8 cellular contexts compared by ENCODE assay signal in genomic region chr1:206608108-206608698, GRCh38. TPM values are rescaled to one million over a fixed set of nuclear protein-coding genes. Genes with fewer than 3 reads are reported as not detected.
DNase-seq lines count a peak whose midpoint lies in the region; ATAC-seq, FAIRE-seq and TF ChIP-seq lines count a peak whose summit lies in the region.

No MANE protein-coding gene starts in this region.

- H3K79me1 ChIP-seq in mesenchymal stem cell (replicated peaks; ENCODE audit: low read length, poor library complexity, severe bottlenecking) = peaks cover 17% of the 10 kb centered on the region

- H3K4me2 ChIP-seq in GM12878 (ENCODE audit: control insufficient read depth, insufficient read depth) (peak overlapping the region; percentile 74), mesenchymal stem cell (ENCODE audit: low read length, poor library complexity, severe bottlenecking) (no peak overlapping the region)

- in situ Hi-C loops in KBM-7 (cut with MboI; ENCODE audit: low pct_unique_long_range_greater_than_20kb, low sequenced_read_pairs) = no loop called here
- in situ Hi-C loops in GM12878 (cut with MboI) = no loop called here

- no peaks in the 10 kb centered on the region for H3K27me3 Mint-ChIP-seq in T-helper 1 cell treated with Interleukin-12 subunit alpha and Interleukin-12 subunit beta and Interleukin-4 antibody, amounts not matched to agents 30 μg/mL and 1 μg/mL, for 36 hours (ENCODE audit: low read depth)

- no peak overlapping the region for H2BK15ac ChIP-seq in mesenchymal stem cell (ENCODE audit: low read depth, poor library complexity, severe bottlenecking)

- POLR2A ChIA-PET in GM12878 (lab: Charles Lee) = interaction anchor here (0.6 to 2.4 kb wide), 5 partner anchors 23 to 311 kb away, joined by 3 to 16 read pairs (median 3); partner anchors contain the start of gene DYRK3

- H4K91ac ChIP-seq in mesenchymal stem cell (ENCODE audit: low read length) = no peak overlapping the region

- H3K4me1 ChIP-seq in GM12878 (ENCODE audit: control insufficient read depth, insufficient read depth, low read length) (peaks cover 31% of the 10 kb centered on the region), mesenchymal stem cell (ENCODE audit: control insufficient read depth, insufficient read depth, low read depth, low read length) (peaks cover 6% of the 10 kb centered on the region), thoracic aorta (ENCODE audit: control insufficient read depth in 1 of 2, low read depth in 2 of 2) (peaks cover 5 to 11% of the 10 kb centered on the region in 2 donors)

- H3K9me3 ChIP-seq in GM12878 (replicated peaks; ENCODE audit: control insufficient read depth, insufficient read depth, low read length) (no peaks in the 10 kb centered on the region), mesenchymal stem cell (ENCODE audit: control insufficient read depth, low read length) (no peaks in the 10 kb centered on the region), thoracic aorta (no peaks in the 10 kb centered on the region)

- no peak for FAIRE-seq in D721Med (lab: Jason Lieb, UNC)
- peak; percentile 49 for FAIRE-seq in GM12878 (lab: Jason Lieb, UNC)

- H3K23ac ChIP-seq in mesenchymal stem cell (ENCODE audit: low read length in 2 of 2) = no peak overlapping the region

- H3K9ac ChIP-seq in GM12878 (ENCODE audit: control insufficient read depth, insufficient read depth, low read length) = no peak overlapping the region
- no peak overlapping the region for H3K9ac ChIP-seq in mesenchymal stem cell (ENCODE audit: low read length)

- H3K36me3 ChIP-seq in GM12878 (ENCODE audit: control insufficient read depth in 2 of 2, insufficient read depth in 2 of 2, low read length in 1 of 2) = peaks cover 0 to 15% of the 10 kb centered on the region in 2 experiments; a peak in 3 of 4 replicates
- H3K36me3 ChIP-seq in mesenchymal stem cell (ENCODE audit: control insufficient read depth in 1 of 2, insufficient read depth in 2 of 2, low read depth in 1 of 2, low read length in 2 of 2) = peaks cover 11 to 63% of the 10 kb centered on the region in 2 experiments
- H3K36me3 ChIP-seq in thoracic aorta = peaks cover 24% of the 10 kb centered on the region

- TF ChIP-seq CTCF in D721Med (IDR thresholded peaks at IDR 0.05; ENCODE audit: insufficient read depth, missing control alignments) (peak; percentile 89), GM12878 (IDR thresholded peaks at IDR 0.05 in 2 of 3, conservative IDR thresholded peaks at IDR 0.05 in 1 of 3; ENCODE audit: control insufficient read depth in 2 of 3, extremely low read depth in 1 of 3, insufficient read depth in 1 of 3, low read depth in 3 of 3, low read length in 3 of 3) (peak; percentile 83 to 91 (median 83)), thoracic aorta (IDR thresholded peaks at IDR 0.05) (peak; percentile 59)

- peak overlapping the region; percentile 61; the same call in 1 of the 2 replicates for H3K4me3 ChIP-seq in GM12878
- H3K4me3 ChIP-seq in mesenchymal stem cell (ENCODE audit: insufficient read depth in 1 of 2, low read depth in 1 of 2, low read length in 2 of 2) = no peak overlapping the region
- no peak overlapping the region for H3K4me3 ChIP-seq in thoracic aorta

- H3K27ac ChIP-seq in GM12878 (ENCODE audit: control insufficient read depth, insufficient read depth) = peak overlapping the region; percentile 89
- no peak overlapping the region for H3K27ac ChIP-seq in mesenchymal stem cell (ENCODE audit: low read length, poor library complexity, severe bottlenecking)
- no peak overlapping the region for H3K27ac ChIP-seq in thoracic aorta

- intact Hi-C loops in GM12878 (cut with micrococcal nuclease; ENCODE audit: unreplicated experiment) = loop anchor here (1.0 to 10.0 kb wide), 5 partner anchors 51 to 197 kb away; no protein-coding TSS in a partner anchor

- no peak overlapping the region for H3K14ac ChIP-seq in mesenchymal stem cell (ENCODE audit: low read length in 2 of 2)

- peak overlapping the region; percentile 13 for H3K4me3 Mint-ChIP-seq in T-helper 1 cell treated with Interleukin-12 subunit alpha and Interleukin-12 subunit beta and Interleukin-4 antibody, amounts not matched to agents 30 μg/mL and 1 μg/mL, for 36 hours

- H4K20me1 ChIP-seq in GM12878 (ENCODE audit: control insufficient read depth, insufficient read depth) = no peaks in the 10 kb centered on the region

- no peak overlapping the region for H2BK120ac ChIP-seq in mesenchymal stem cell (ENCODE audit: low read depth, low read length)

- no peak overlapping the region for H2BK5ac ChIP-seq in mesenchymal stem cell (ENCODE audit: low read depth, low read length, poor library complexity, severe bottlenecking)

- CTCF ChIA-PET in GM12878 (lab: Yijun Ruan, JAX) = interaction anchor here (0.7 to 11.3 kb wide), 36 partner anchors 8 to 571 kb away, joined by 3 to 197 read pairs (median 8); partner anchors contain the start of genes DYRK3 and IKBKE

- no peak overlapping the region for H3K18ac ChIP-seq in mesenchymal stem cell (ENCODE audit: low read depth in 1 of 2, low read length in 2 of 2)

- TF ChIP-seq EP300 in GM12878 (IDR thresholded peaks at IDR 0.05; ENCODE audit: borderline replicate concordance in 1 of 2, control insufficient read depth in 1 of 2, low read depth in 2 of 2, low read length in 2 of 2) = no peak

- H3K36me3 Mint-ChIP-seq in T-helper 1 cell treated with Interleukin-12 subunit alpha and Interleukin-12 subunit beta and Interleukin-4 antibody, amounts not matched to agents 30 μg/mL and 1 μg/mL, for 36 hours (ENCODE audit: low read depth) = peaks cover 25% of the 10 kb centered on the region

- no peaks in the 10 kb centered on the region for H3K27me3 ChIP-seq in GM12878 (replicated peaks in 1 of 2; ENCODE audit: control insufficient read depth in 2 of 2, insufficient read depth in 2 of 2, low read length in 1 of 2)
- H3K27me3 ChIP-seq in mesenchymal stem cell (ENCODE audit: control insufficient read depth in 1 of 2, insufficient read depth in 1 of 2, low read length in 2 of 2) = no peaks in the 10 kb centered on the region
- no peaks in the 10 kb centered on the region for H3K27me3 ChIP-seq in thoracic aorta (replicated peaks; ENCODE audit: insufficient read depth)

- no peak for TF ChIP-seq POLR2A in GM12878 (IDR thresholded peaks at IDR 0.05; ENCODE audit: low read depth, low read length)

- DNase-seq in D721Med (ENCODE audit: insufficient read length, low spot score) (no peak), KBM-7 (peak; percentile 67), GM12878 (ENCODE audit: low read depth, low spot score) (no peak), mesenchymal stem cell (peak; percentile 44), thoracic aorta (ENCODE audit: low spot score) (no peak), occipital lobe (lab: John Stamatoyannopoulos, UW) (no peak)

- no peak overlapping the region for H4K8ac ChIP-seq in mesenchymal stem cell (ENCODE audit: low read length)

- H3K9me3 Mint-ChIP-seq in T-helper 1 cell treated with Interleukin-12 subunit alpha and Interleukin-12 subunit beta and Interleukin-4 antibody, amounts not matched to agents 30 μg/mL and 1 μg/mL, for 36 hours = no peaks in the 10 kb centered on the region

- peak; percentile 37 for ATAC-seq in GM12878
- no peak for ATAC-seq in thoracic aorta (ENCODE audit: insufficient number of reproducible peaks, low FRiP score, low read depth)
- no peak for ATAC-seq in HG03565 (IDR thresholded peaks at IDR 0.05; ENCODE audit: unreplicated experiment)

- peaks cover 41% of the 10 kb centered on the region for H3K4me1 Mint-ChIP-seq in T-helper 1 cell treated with Interleukin-12 subunit alpha and Interleukin-12 subunit beta and Interleukin-4 antibody, amounts not matched to agents 30 μg/mL and 1 μg/mL, for 36 hours (ENCODE audit: low read depth)

- H2AFZ ChIP-seq in GM12878 (ENCODE audit: control insufficient read depth, low read depth, low read length) (no peak overlapping the region), mesenchymal stem cell (ENCODE audit: low read depth, low read length) (no peak overlapping the region)

- H2BK12ac ChIP-seq in mesenchymal stem cell (ENCODE audit: low read length in 2 of 2) = no peak overlapping the region

- SMC1A ChIA-PET in GM12878 (lab: Charles Lee; ENCODE audit: uncharacterized antibody, unreplicated experiment) = interaction anchor here (0.8 to 5.5 kb wide), 13 partner anchors 11 to 201 kb away, joined by 3 to 70 read pairs (median 6); partner anchors contain the start of gene DYRK3

- BruUV-seq in GM12878 (replicated peaks; lab: Mats Ljungman, UMichigan) = no TSS peak

- H3K4ac ChIP-seq in mesenchymal stem cell (ENCODE audit: low read depth in 1 of 2, low read length in 2 of 2) = no peak overlapping the region

- peak; percentile 76 for TF ChIP-seq RAD21 in GM12878 (IDR thresholded peaks at IDR 0.05; ENCODE audit: insufficient read depth, low read depth, low read length)

- 44% methylated on average over 7 of the region's 7 CpGs for WGBS in GM12878 (ENCODE audit: insufficient coverage, insufficient replicate concordance, low lambda C conversion rate, missing lambda C conversion rate)
- 73% methylated on average over 4 of the region's 7 CpGs for WGBS in mesenchymal stem cell

- H2AK5ac ChIP-seq in mesenchymal stem cell (ENCODE audit: low read length, severe bottlenecking) = no peak overlapping the region

- peak overlapping the region; percentile 77 for H3K27ac Mint-ChIP-seq in T-helper 1 cell treated with Interleukin-12 subunit alpha and Interleukin-12 subunit beta and Interleukin-4 antibody, amounts not matched to agents 30 μg/mL and 1 μg/mL, for 36 hours

- peaks cover 25% of the 10 kb centered on the region for H3K79me2 ChIP-seq in GM12878 (ENCODE audit: control insufficient read depth, insufficient read depth, low read length)

- RAD21 ChIA-PET in GM12878 (lab: Charles Lee; ENCODE audit: unreplicated experiment) = interaction anchor here (0.6 to 4.1 kb wide), 11 partner anchors 23 to 111 kb away, joined by 3 to 45 read pairs (median 6); partner anchors contain the start of gene DYRK3

RNA-seq across cellular contexts. Expression of gene EIF2D, which starts 4.1 kb away (rescaled TPM):
- 115 and 132 TPM in 2 replicates for total RNA-seq in GM12878 (2013; cell fraction: nucleolus; rRNA removed)
- total RNA-seq in GM12878 (2014; rRNA removed) = 88.8 and 91.6 TPM in 2 replicates
- 80.4 and 83.4 TPM in 2 replicates for total RNA-seq in GM12878 (2014; rRNA removed; fragmentation: Illumina TruSeq; extraction: Trizol)
- 74.0 and 76.6 TPM in 2 replicates for total RNA-seq in GM12878 (2021)
- 49.2 TPM for polyA plus RNA-seq in GM12878 (2011; ENCODE audit: low read depth)
- 133 and 153 TPM in 2 replicates for polyA plus RNA-seq in GM12878 (2011; rRNA removed)
- 121 and 127 TPM in 2 replicates for polyA plus RNA-seq in GM12878 (2011; cell fraction: cytosol; rRNA removed)
- 149 and 172 TPM in 2 replicates for polyA plus RNA-seq in GM12878 (2011; cell fraction: nucleus; rRNA removed)
- 66.5 and 74.5 TPM in 2 replicates for polyA plus RNA-seq in GM12878 (2012)
- 108 and 109 TPM in 2 replicates for polyA plus RNA-seq in GM12878 (2014; fragmentation: Illumina TruSeq; extraction: Trizol)
- polyA plus RNA-seq in GM12878 (2014; fragmentation: Nextera tagmentation; extraction: Ambion mirVana) = 10 to 100 TPM; 65.4 to 77.5 TPM
- 98.5 and 104 TPM in 2 replicates for polyA plus RNA-seq in GM12878 (2014; rRNA removed)
- polyA plus RNA-seq in GM12878 (2016; fragmentation: Nextera tagmentation; extraction: Ambion mirVana) = 10 to 100 TPM; 65.2 to 74.8 TPM
- polyA minus RNA-seq in GM12878 (2011; rRNA and poly(A)+ RNA removed) = 93.0 and 112 TPM in 2 replicates
- 26.6 and 32.7 TPM in 2 replicates for polyA minus RNA-seq in GM12878 (2011; cell fraction: cytosol; rRNA and poly(A)+ RNA removed)
- 34.8 and 42.0 TPM in 2 replicates for polyA minus RNA-seq in GM12878 (2011; cell fraction: nucleus; rRNA and poly(A)+ RNA removed)
- 35.2 TPM for polyA plus RNA-seq in mesenchymal stem cell (2013, experiment 1 of 2)
- 37.7 TPM for polyA plus RNA-seq in mesenchymal stem cell (2013, experiment 2 of 2)
- total RNA-seq in thoracic aorta = 10 to 100 TPM; 40.5 to 41.1 TPM
- 12.5 TPM for total RNA-seq in occipital lobe

RNA-seq across cellular contexts. Expression of gene DYRK3, which starts 27.1 kb away (rescaled TPM):
- 26.7 and 27.4 TPM in 2 replicates for total RNA-seq in GM12878 (2013; cell fraction: nucleolus; rRNA removed)
- total RNA-seq in GM12878 (2014; rRNA removed) (10.7 and 11.1 TPM in 2 replicates), GM12878 (2014; rRNA removed; fragmentation: Illumina TruSeq; extraction: Trizol) (10.0 and 10.7 TPM in 2 replicates), GM12878 (2021) (8.9 and 11.2 TPM in 2 replicates), thoracic aorta (10 to 100 TPM in 1 of 2 donors, 1 to 10 TPM in 1; 6.8 to 11.9 TPM), occipital lobe (18.2 TPM)
- 2.8 TPM for polyA plus RNA-seq in GM12878 (2011; ENCODE audit: low read depth)
- polyA plus RNA-seq in GM12878 (2011; rRNA removed) (12.9 and 15.4 TPM in 2 replicates), GM12878 (2014; fragmentation: Illumina TruSeq; extraction: Trizol) (9.8 and 14.9 TPM in 2 replicates), GM12878 (2014; fragmentation: Nextera tagmentation; extraction: Ambion mirVana) (1 to 10 TPM; 1.6 to 2.8 TPM), GM12878 (2014; rRNA removed) (6.0 and 8.6 TPM in 2 replicates), GM12878 (2016; fragmentation: Nextera tagmentation; extraction: Ambion mirVana) (10 to 100 TPM in 1 of 2 experiments, 1 to 10 TPM in 1; 10.0 to 11.7 TPM)
- 8.8 and 9.4 TPM in 2 replicates for polyA plus RNA-seq in GM12878 (2011; cell fraction: cytosol; rRNA removed)
- 7.3 and 7.8 TPM in 2 replicates for polyA plus RNA-seq in GM12878 (2011; cell fraction: nucleus; rRNA removed)
- polyA plus RNA-seq in GM12878 (2012) = 3.7 and 6.0 TPM in 2 replicates
- 15.7 and 16.0 TPM in 2 replicates for polyA minus RNA-seq in GM12878 (2011; rRNA and poly(A)+ RNA removed)
- polyA minus RNA-seq in GM12878 (2011; cell fraction: cytosol; rRNA and poly(A)+ RNA removed) = 6.0 and 7.1 TPM in 2 replicates
- polyA minus RNA-seq in GM12878 (2011; cell fraction: nucleus; rRNA and poly(A)+ RNA removed) = 5.1 and 8.2 TPM in 2 replicates
- 12.2 TPM for polyA plus RNA-seq in mesenchymal stem cell (2013, experiment 1 of 2)
- 12.4 TPM for polyA plus RNA-seq in mesenchymal stem cell (2013, experiment 2 of 2)

Comparison
In these comparisons a context has a peak if more than half of its experiments do, and no peak if none do; other contexts are left out.
1. DNase-seq: peak in KBM-7 (single experiment) and mesenchymal stem cell (single experiment); none in D721Med (single experiment), GM12878 (single experiment), thoracic aorta (single experiment) and occipital lobe (single experiment).
2. Peak in every context shown above with its lines, with median percentiles within 50 percentile points of each other: CTCF ChIP-seq.